In the genomic region with DNA sequence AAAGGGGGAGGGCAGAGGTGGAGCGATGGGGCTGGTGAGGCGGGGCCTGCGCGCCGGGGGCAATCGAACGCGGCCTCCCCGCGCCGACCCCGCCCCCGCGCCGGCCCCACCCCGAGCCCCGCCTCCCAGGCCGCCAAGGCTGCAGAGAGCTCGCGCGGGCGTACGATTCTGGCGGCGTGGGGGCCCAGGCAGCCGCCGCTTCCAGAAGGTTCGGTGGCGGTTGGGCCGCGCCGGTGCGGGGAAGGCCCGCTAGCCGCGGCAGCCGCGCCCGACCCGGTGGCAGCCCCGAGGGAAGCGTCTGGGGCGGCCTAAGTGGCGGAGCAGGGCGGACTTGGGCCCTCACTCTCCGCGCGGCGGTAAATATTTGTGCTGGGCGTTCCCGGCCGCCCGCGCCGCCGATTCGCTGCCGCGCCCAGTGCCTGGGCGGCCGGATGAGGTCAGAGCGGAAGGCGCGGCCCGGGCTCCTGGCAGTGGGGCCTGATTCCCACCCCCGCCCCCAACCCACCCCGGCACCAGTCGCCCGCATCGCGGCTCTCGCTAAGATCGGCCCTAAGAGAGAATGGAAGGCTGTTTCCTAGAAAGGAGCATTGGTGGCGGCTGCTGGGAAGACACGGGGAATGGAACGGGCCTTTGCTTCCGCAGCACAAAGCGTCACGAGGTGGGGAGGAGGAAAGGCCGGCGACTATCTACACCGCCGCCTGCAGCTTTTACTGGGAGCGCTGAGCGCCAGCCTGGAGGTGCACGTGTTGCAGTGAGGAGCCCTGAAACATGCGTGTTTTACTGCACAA, we compare ENCODE assay signal across 8 cellular contexts. TPM values are rescaled to one million over a fixed set of nuclear protein-coding genes. Genes with fewer than 3 reads are reported as not detected.
DNase-seq lines count a peak whose midpoint lies in the region; ATAC-seq lines count a peak whose summit lies in the region.

A gene with protein sequence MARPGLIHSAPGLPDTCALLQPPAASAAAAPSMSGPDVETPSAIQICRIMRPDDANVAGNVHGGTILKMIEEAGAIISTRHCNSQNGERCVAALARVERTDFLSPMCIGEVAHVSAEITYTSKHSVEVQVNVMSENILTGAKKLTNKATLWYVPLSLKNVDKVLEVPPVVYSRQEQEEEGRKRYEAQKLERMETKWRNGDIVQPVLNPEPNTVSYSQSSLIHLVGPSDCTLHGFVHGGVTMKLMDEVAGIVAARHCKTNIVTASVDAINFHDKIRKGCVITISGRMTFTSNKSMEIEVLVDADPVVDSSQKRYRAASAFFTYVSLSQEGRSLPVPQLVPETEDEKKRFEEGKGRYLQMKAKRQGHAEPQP (minus strand): TSS at position 368 of the 788 bp plus-strand sequence. CDS start 368 bp downstream, outside the sequence.

- ATAC-seq in GM19468 (IDR thresholded peaks at IDR 0.05; ENCODE audit: extremely low read depth, unreplicated experiment): peak; percentile 51

- in situ Hi-C loops in endometrial microvascular endothelial cells (cut with HindIII; ENCODE audit: inconsistent ontology term, low pct_unique_long_range_greater_than_20kb, low sequenced_read_pairs): no loop called here

- DNase-seq in COR-L47 (lab: John Stamatoyannopoulos, UW): peak; percentile 84
- DNase-seq in HS-5 (ENCODE audit: low read depth): peak; percentile 57
- peak; percentile 87 for DNase-seq in NOMO-1 treated with DMSO at 0.1 percent for 48 hours (lab: John Stamatoyannopoulos, UW; ENCODE audit: unreplicated experiment)
- peak; percentile 65 for DNase-seq in activated CD8-positive, alpha-beta memory T cell treated with anti-CD3 and anti-CD28 coated beads, Interleukin-2, amount 50 U/mL, for 1 hour (ENCODE audit: extremely low read depth)
- peak; percentile 90 for DNase-seq in midbrain (lab: John Stamatoyannopoulos, UW)
- peak; percentile 75 to 82 for DNase-seq in stimulated activated CD8-positive, alpha-beta memory T cell treated with anti-CD3 and anti-CD28 coated beads, Interleukin-2, amount 100 ng/mL, for 1 hour (ENCODE audit: low read depth in 2 of 2)

RNA-seq across cellular contexts. Expression of the gene that starts here (rescaled TPM):
- total RNA-seq in endometrial microvascular endothelial cells (ENCODE audit: inconsistent ontology term): 101 TPM

Comparison
In these comparisons a context has a peak if more than half of its experiments do, and no peak if none do; other contexts are left out.
1. Peak in every context shown above with its lines: DNase-seq and ATAC-seq.